ENCODE assay signal across 1 cellular context in genomic region chr4:186144596-186145569, GRCh38.
A peak's percentile ranks its signal among the peaks of the same experiment; 100 is the strongest.
TF ChIP-seq lines count a peak whose summit lies in the region.

No MANE protein-coding gene starts in this region.

TF ChIP-seq in HEK293, 187 proteins besides CTCF, POLR2A, EP300 and RAD21 (continued from another document):
- no peak for TF ChIP-seq TCF7L2 (IDR thresholded peaks at IDR 0.05; ENCODE audit: borderline replicate concordance, low read depth, low read length)
- TF ChIP-seq ZNF701 (tag by site-specific recombination; IDR thresholded peaks at IDR 0.05) = no peak
- no peak for TF ChIP-seq ZNF16 (tag by site-specific recombination; IDR thresholded peaks at IDR 0.05; ENCODE audit: low read depth)
- TF ChIP-seq GLIS1 (tag by site-specific recombination; IDR thresholded peaks at IDR 0.05) = no peak; the same call in 1 of the 2 replicates
- peak; percentile 43; the same call in 1 of the 2 replicates for TF ChIP-seq ZFHX2 (tag by site-specific recombination; conservative IDR thresholded peaks at IDR 0.05)
- TF ChIP-seq ZBTB17 (tag by site-specific recombination; IDR thresholded peaks at IDR 0.05) = peak; percentile 69
- TF ChIP-seq ZNF660 (tag by site-specific recombination; IDR thresholded peaks at IDR 0.05) = peak; percentile 61; the same call in 1 of the 2 replicates
- TF ChIP-seq, protein P1, sequence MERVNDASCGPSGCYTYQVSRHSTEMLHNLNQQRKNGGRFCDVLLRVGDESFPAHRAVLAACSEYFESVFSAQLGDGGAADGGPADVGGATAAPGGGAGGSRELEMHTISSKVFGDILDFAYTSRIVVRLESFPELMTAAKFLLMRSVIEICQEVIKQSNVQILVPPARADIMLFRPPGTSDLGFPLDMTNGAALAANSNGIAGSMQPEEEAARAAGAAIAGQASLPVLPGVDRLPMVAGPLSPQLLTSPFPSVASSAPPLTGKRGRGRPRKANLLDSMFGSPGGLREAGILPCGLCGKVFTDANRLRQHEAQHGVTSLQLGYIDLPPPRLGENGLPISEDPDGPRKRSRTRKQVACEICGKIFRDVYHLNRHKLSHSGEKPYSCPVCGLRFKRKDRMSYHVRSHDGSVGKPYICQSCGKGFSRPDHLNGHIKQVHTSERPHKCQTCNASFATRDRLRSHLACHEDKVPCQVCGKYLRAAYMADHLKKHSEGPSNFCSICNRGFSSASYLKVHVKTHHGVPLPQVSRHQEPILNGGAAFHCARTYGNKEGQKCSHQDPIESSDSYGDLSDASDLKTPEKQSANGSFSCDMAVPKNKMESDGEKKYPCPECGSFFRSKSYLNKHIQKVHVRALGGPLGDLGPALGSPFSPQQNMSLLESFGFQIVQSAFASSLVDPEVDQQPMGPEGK (tag by site-specific recombination; IDR thresholded peaks at IDR 0.05) = peak; percentile 19; the same call in 1 of the 2 replicates
- TF ChIP-seq, protein P2, sequence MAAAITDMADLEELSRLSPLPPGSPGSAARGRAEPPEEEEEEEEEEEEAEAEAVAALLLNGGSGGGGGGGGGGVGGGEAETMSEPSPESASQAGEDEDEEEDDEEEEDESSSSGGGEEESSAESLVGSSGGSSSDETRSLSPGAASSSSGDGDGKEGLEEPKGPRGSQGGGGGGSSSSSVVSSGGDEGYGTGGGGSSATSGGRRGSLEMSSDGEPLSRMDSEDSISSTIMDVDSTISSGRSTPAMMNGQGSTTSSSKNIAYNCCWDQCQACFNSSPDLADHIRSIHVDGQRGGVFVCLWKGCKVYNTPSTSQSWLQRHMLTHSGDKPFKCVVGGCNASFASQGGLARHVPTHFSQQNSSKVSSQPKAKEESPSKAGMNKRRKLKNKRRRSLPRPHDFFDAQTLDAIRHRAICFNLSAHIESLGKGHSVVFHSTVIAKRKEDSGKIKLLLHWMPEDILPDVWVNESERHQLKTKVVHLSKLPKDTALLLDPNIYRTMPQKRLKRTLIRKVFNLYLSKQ (tag by site-specific recombination; IDR thresholded peaks at IDR 0.05; ENCODE audit: borderline replicate concordance) = no peak
- TF ChIP-seq, protein P3, sequence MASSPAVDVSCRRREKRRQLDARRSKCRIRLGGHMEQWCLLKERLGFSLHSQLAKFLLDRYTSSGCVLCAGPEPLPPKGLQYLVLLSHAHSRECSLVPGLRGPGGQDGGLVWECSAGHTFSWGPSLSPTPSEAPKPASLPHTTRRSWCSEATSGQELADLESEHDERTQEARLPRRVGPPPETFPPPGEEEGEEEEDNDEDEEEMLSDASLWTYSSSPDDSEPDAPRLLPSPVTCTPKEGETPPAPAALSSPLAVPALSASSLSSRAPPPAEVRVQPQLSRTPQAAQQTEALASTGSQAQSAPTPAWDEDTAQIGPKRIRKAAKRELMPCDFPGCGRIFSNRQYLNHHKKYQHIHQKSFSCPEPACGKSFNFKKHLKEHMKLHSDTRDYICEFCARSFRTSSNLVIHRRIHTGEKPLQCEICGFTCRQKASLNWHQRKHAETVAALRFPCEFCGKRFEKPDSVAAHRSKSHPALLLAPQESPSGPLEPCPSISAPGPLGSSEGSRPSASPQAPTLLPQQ (tag by site-specific recombination; IDR thresholded peaks at IDR 0.05) = 0 out of 2 replicates have a peak, but pooled peaks have one; percentile 25
- TF ChIP-seq ZNF18 (tag by site-specific recombination; IDR thresholded peaks at IDR 0.05) = no peak
- TF ChIP-seq PRDM2 (tag by site-specific recombination; IDR thresholded peaks at IDR 0.05; ENCODE audit: borderline replicate concordance) = no peak
- no peak for TF ChIP-seq GLI4 (tag by site-specific recombination; IDR thresholded peaks at IDR 0.05)
- TF ChIP-seq ZBTB21 (tag by site-specific recombination; IDR thresholded peaks at IDR 0.05) = no peak
- no peak for TF ChIP-seq ELK4 (IDR thresholded peaks at IDR 0.05; ENCODE audit: borderline replicate concordance, low read depth, low read length)
- peak; percentile 25; the same call in 1 of the 2 replicates for TF ChIP-seq ZXDB (tag by site-specific recombination; IDR thresholded peaks at IDR 0.05)
- TF ChIP-seq, protein P4, sequence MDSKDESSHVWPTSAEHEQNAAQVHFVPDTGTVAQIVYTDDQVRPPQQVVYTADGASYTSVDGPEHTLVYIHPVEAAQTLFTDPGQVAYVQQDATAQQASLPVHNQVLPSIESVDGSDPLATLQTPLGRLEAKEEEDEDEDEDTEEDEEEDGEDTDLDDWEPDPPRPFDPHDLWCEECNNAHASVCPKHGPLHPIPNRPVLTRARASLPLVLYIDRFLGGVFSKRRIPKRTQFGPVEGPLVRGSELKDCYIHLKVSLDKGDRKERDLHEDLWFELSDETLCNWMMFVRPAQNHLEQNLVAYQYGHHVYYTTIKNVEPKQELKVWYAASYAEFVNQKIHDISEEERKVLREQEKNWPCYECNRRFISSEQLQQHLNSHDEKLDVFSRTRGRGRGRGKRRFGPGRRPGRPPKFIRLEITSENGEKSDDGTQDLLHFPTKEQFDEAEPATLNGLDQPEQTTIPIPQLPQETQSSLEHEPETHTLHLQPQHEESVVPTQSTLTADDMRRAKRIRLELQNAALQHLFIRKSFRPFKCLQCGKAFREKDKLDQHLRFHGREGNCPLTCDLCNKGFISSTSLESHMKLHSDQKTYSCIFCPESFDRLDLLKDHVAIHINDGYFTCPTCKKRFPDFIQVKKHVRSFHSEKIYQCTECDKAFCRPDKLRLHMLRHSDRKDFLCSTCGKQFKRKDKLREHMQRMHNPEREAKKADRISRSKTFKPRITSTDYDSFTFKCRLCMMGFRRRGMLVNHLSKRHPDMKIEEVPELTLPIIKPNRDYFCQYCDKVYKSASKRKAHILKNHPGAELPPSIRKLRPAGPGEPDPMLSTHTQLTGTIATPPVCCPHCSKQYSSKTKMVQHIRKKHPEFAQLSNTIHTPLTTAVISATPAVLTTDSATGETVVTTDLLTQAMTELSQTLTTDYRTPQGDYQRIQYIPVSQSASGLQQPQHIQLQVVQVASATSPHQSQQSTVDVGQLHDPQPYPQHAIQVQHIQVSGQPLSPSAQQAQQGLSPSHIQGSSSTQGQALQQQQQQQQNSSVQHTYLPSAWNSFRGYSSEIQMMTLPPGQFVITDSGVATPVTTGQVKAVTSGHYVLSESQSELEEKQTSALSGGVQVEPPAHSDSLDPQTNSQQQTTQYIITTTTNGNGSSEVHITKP (tag by site-specific recombination; IDR thresholded peaks at IDR 0.05) = no peak
- TF ChIP-seq MYNN (tag by site-specific recombination; IDR thresholded peaks at IDR 0.05; ENCODE audit: borderline replicate concordance) = no peak
- no peak for TF ChIP-seq ZNF777 (tag by site-specific recombination; IDR thresholded peaks at IDR 0.05; ENCODE audit: borderline replicate concordance)
- no peak for TF ChIP-seq ZNF239 (tag by site-specific recombination; IDR thresholded peaks at IDR 0.05)
